8 cellular contexts compared by ENCODE assay signal in genomic region chr11:120337133-120337895, GRCh38. TPM values are rescaled to one million over a fixed set of nuclear protein-coding genes. Genes with fewer than 3 reads are reported as not detected.
DNase-seq lines count a peak whose midpoint lies in the region; ATAC-seq and TF ChIP-seq lines count a peak whose summit lies in the region.

No MANE protein-coding gene starts in this region.

- H3K79me1 ChIP-seq in trophoblast cell (ENCODE audit: low read length) = peaks cover 15% of the 10 kb centered on the region

- H3K9ac ChIP-seq in trophoblast cell (ENCODE audit: low read length) = peak overlapping the region; percentile 98

- no peaks in the 10 kb centered on the region for H3K36me3 ChIP-seq in trophoblast cell (ENCODE audit: control insufficient read depth in 1 of 2, insufficient read depth in 2 of 2, low read length in 2 of 2)

- peak overlapping the region; percentile 35 for H2AK5ac ChIP-seq in trophoblast cell (ENCODE audit: low read length)

- peaks cover 12% of the 10 kb centered on the region for H3K36me3 Mint-ChIP-seq in activated T-helper 2 cell treated with anti-CD3 and anti-CD28 coated beads, Interferon-gamma antibody, Interleukin-2, Interleukin-4, amounts not matched to agents 10 μg/mL and 5 μg/mL and 100 μg/mL, durations not matched to agents 14 hours and 24 hours and 36 hours (ENCODE audit: low read depth)

- H3K9me3 ChIP-seq in trophoblast cell (ENCODE audit: insufficient read depth, low read depth, low read length) = no peaks in the 10 kb centered on the region

- H4K12ac ChIP-seq in trophoblast cell (ENCODE audit: low read depth, low read length) = no peak overlapping the region

- H3K4me1 ChIP-seq in trophoblast cell (ENCODE audit: control insufficient read depth in 1 of 2, insufficient read depth in 2 of 2, low read length in 2 of 2) = peaks cover 0 to 2% of the 10 kb centered on the region in 2 experiments

- ATAC-seq in HG03439 (IDR thresholded peaks at IDR 0.05; ENCODE audit: unreplicated experiment) (no peak), HG03378 (IDR thresholded peaks at IDR 0.05; ENCODE audit: unreplicated experiment) (no peak)

- WGBS in trophoblast cell (ENCODE audit: extremely low coverage, insufficient coverage, insufficient read length) = no CpG with 5 or more reads among the region's 21 CpGs

- peak overlapping the region; percentile 98 for H4K91ac ChIP-seq in trophoblast cell (ENCODE audit: low read depth, low read length)

- intact Hi-C loops in activated T-helper 2 cell treated with anti-CD3 and anti-CD28 coated beads, Interferon-gamma antibody, Interleukin-2, Interleukin-4, amounts not matched to agents 10 μg/mL and 5 μg/mL and 100 μg/mL, durations not matched to agents 14 hours and 24 hours and 36 hours (cut with micrococcal nuclease) = loop anchor here (10.0 kb wide), 1 partner anchor 347 kb away; no protein-coding TSS in a partner anchor
- intact Hi-C loops in head of caudate nucleus (cut with DNase I) = loop anchor here (5.0 to 10.0 kb wide), 2 partner anchors 47 to 175 kb away; partner anchors contain the start of gene GRIK4

- peak overlapping the region; percentile 98 for H3K18ac ChIP-seq in trophoblast cell (ENCODE audit: low read length)

- no peak overlapping the region for H2BK12ac ChIP-seq in trophoblast cell (ENCODE audit: low read length)

- H3K4me2 ChIP-seq in trophoblast cell (ENCODE audit: low read length) = peak overlapping the region; percentile 97

- H3K4ac ChIP-seq in trophoblast cell (ENCODE audit: low read depth, low read length) = peak overlapping the region; percentile 81

- no peak overlapping the region for H3K23ac ChIP-seq in trophoblast cell (ENCODE audit: low read length)

- H3K27me3 ChIP-seq in trophoblast cell (ENCODE audit: insufficient read depth, low read length) = no peaks in the 10 kb centered on the region

- peaks cover 35% of the 10 kb centered on the region for H3K4me1 Mint-ChIP-seq in activated T-helper 2 cell treated with anti-CD3 and anti-CD28 coated beads, Interferon-gamma antibody, Interleukin-2, Interleukin-4, amounts not matched to agents 10 μg/mL and 5 μg/mL and 100 μg/mL, durations not matched to agents 14 hours and 24 hours and 36 hours (ENCODE audit: low read depth)

- peak overlapping the region; percentile 98 for H3K27ac ChIP-seq in trophoblast cell (ENCODE audit: low read depth, low read length)

- H3K79me2 ChIP-seq in trophoblast cell (ENCODE audit: control insufficient read depth, insufficient read depth, low read length, poor library complexity) = peaks cover 14% of the 10 kb centered on the region

- peak overlapping the region; percentile 53 for H3K27ac Mint-ChIP-seq in activated T-helper 2 cell treated with anti-CD3 and anti-CD28 coated beads, Interferon-gamma antibody, Interleukin-2, Interleukin-4, amounts not matched to agents 10 μg/mL and 5 μg/mL and 100 μg/mL, durations not matched to agents 14 hours and 24 hours and 36 hours

- peak overlapping the region; percentile 96 for H2BK5ac ChIP-seq in trophoblast cell (ENCODE audit: low read depth, low read length, poor library complexity)

- H3K9me3 Mint-ChIP-seq in activated T-helper 2 cell treated with anti-CD3 and anti-CD28 coated beads, Interferon-gamma antibody, Interleukin-2, Interleukin-4, amounts not matched to agents 10 μg/mL and 5 μg/mL and 100 μg/mL, durations not matched to agents 14 hours and 24 hours and 36 hours = peaks cover 3% of the 10 kb centered on the region

- peaks cover 59% of the 10 kb centered on the region for H3K27me3 Mint-ChIP-seq in activated T-helper 2 cell treated with anti-CD3 and anti-CD28 coated beads, Interferon-gamma antibody, Interleukin-2, Interleukin-4, amounts not matched to agents 10 μg/mL and 5 μg/mL and 100 μg/mL, durations not matched to agents 14 hours and 24 hours and 36 hours (ENCODE audit: low read depth)

- no peak for TF ChIP-seq CTCF in GM12865 (IDR thresholded peaks at IDR 0.05; ENCODE audit: insufficient read depth, low read depth, low read length, missing control alignments)
- no peak for TF ChIP-seq CTCF in LNCaP clone FGC (IDR thresholded peaks at IDR 0.05; ENCODE audit: control insufficient read depth, extremely low read depth, insufficient read depth)

- peak overlapping the region; percentile 91 for H3K4me3 Mint-ChIP-seq in activated T-helper 2 cell treated with anti-CD3 and anti-CD28 coated beads, Interferon-gamma antibody, Interleukin-2, Interleukin-4, amounts not matched to agents 10 μg/mL and 5 μg/mL and 100 μg/mL, durations not matched to agents 14 hours and 24 hours and 36 hours (ENCODE audit: low read depth)

- no peak overlapping the region for H4K8ac ChIP-seq in trophoblast cell (ENCODE audit: low read depth, low read length)

- H2AFZ ChIP-seq in trophoblast cell (ENCODE audit: insufficient read depth, low read length, poor library complexity) = peak overlapping the region; percentile 99

- H3K14ac ChIP-seq in trophoblast cell (ENCODE audit: low read length) = peak overlapping the region; percentile 97

- no peak overlapping the region for H2BK120ac ChIP-seq in trophoblast cell (ENCODE audit: insufficient read depth, low read length, poor library complexity)

- DNase-seq in GM12865 (ENCODE audit: low read depth) = peak; percentile 42
- no peak for DNase-seq in LNCaP clone FGC (ENCODE audit: low read depth)
- no peak for DNase-seq in activated T-helper 2 cell treated with anti-CD3 and anti-CD28 coated beads, Interferon-gamma antibody, Interleukin-2, Interleukin-4, amounts not matched to agents 10 μg/mL and 5 μg/mL and 100 μg/mL, durations not matched to agents 14 hours and 24 hours and 36 hours (ENCODE audit: low spot score)
- DNase-seq in head of caudate nucleus = peak in 27 of 42 donors; percentile 6 to 61 (median 28)
- no peak for DNase-seq in trophoblast cell
- no peak for DNase-seq in midbrain (lab: John Stamatoyannopoulos, UW)

- H3K4me3 ChIP-seq in GM12865 (ENCODE audit: low read depth, low read length) (peak overlapping the region; percentile 91), LNCaP clone FGC (ENCODE audit: low read depth, low read length) (peak overlapping the region; percentile 78), trophoblast cell (ENCODE audit: low read depth, low read length) (peak overlapping the region; percentile 87)

RNA-seq across cellular contexts. Expression of gene ARHGEF12, which starts 1.1 kb away (rescaled TPM):
- total RNA-seq in activated T-helper 2 cell treated with anti-CD3 and anti-CD28 coated beads, Interferon-gamma antibody, Interleukin-2, Interleukin-4, amounts not matched to agents 10 μg/mL and 5 μg/mL and 100 μg/mL, durations not matched to agents 14 hours and 24 hours and 36 hours = 17.4 and 17.7 TPM in 2 replicates
- 30.4 and 31.2 TPM in 2 replicates for polyA plus RNA-seq in trophoblast cell (2013)

RNA-seq across cellular contexts. Expression of gene TLCD5, which starts 12.2 kb away (rescaled TPM):
- total RNA-seq in activated T-helper 2 cell treated with anti-CD3 and anti-CD28 coated beads, Interferon-gamma antibody, Interleukin-2, Interleukin-4, amounts not matched to agents 10 μg/mL and 5 μg/mL and 100 μg/mL, durations not matched to agents 14 hours and 24 hours and 36 hours = 0.41 and 0.46 TPM in 2 replicates
- polyA plus RNA-seq in trophoblast cell (2013) = 5.9 and 6.1 TPM in 2 replicates

Comparison
In these comparisons a context has a peak if more than half of its experiments do, and no peak if none do; other contexts are left out.
1. DNase-seq: peak in GM12865 (single experiment) and head of caudate nucleus (27 of 42); none in LNCaP clone FGC (single experiment), activated T-helper 2 cell treated with anti-CD3 and anti-CD28 coated beads, Interferon-gamma antibody, Interleukin-2, Interleukin-4, amounts not matched to agents 10 μg/mL and 5 μg/mL and 100 μg/mL, durations not matched to agents 14 hours and 24 hours and 36 hours (single experiment), trophoblast cell (0 of 2) and midbrain (single experiment).
2. Peak in every context shown above with its lines, with median percentiles within 50 percentile points of each other: H3K4me3 ChIP-seq.